In the genomic region with DNA sequence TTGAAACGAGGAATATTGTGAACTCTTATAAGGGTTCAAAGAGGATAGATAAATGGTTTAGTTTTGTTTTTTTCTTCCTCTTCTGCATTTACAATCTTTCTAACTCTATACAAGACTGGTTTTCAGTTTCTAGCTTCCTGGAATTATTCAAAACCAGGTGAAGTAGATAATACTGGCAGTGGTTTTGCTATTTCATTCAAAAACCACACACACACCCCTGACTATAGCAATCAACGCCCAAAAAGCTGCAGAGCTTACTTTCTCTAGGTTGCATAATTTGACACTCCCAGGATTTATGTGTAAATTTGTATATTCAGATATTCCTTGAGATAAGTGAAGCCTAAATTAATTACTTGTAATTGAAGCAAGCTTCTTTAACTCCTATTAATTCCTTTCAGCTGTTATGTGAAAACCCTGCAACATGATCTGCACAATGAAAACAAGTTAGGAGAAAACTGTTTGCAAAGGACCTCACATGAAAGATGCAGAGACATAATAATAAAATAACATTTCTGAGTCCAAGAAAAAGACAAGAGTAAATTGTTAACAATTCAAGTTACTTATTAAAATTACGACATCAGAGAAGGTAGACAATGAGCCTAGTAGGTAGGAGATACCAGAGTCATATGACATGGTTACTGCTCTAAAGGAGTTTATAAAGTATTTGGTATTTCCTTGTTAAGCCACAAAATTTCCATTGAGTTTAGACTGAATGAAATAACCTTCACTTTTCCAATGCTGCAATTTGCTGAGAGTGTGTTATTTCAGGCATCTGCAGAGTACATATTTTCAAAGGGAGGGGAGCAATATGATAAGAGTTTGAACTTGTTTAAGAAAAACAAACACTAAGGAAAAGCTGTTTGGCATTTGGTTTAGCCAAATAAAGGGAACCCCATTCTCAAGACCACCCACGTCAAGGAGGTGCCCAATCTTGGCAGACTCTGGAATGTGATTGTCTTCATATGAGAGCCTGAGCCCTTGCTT, we compare ENCODE assay signal across 8 cellular contexts. TPM values are rescaled to one million over a fixed set of nuclear protein-coding genes. Genes with fewer than 3 reads are reported as not detected.
A peak's percentile ranks its signal among the peaks of the same experiment; 100 is the strongest.
DNase-seq lines count a peak whose midpoint lies in the region; ATAC-seq, FAIRE-seq and TF ChIP-seq lines count a peak whose summit lies in the region.

No MANE protein-coding gene starts in this region.

- H3K27me3 Mint-ChIP-seq in activated naive CD8-positive, alpha-beta T cell treated with anti-CD3 and anti-CD28 coated beads, Interleukin-2, amount 50 U/mL, for 24 hours: no peaks in the 10 kb centered on the region

- H3K4me1 ChIP-seq in thyroid gland: peaks cover 23 to 29% of the 10 kb centered on the region in 2 donors

- WGBS in thyroid gland, 2 donors: 15 to 23% methylated on average over 4 of the region's 4 CpGs

- peak overlapping the region; percentile 96 for H3K27ac Mint-ChIP-seq in activated naive CD8-positive, alpha-beta T cell treated with anti-CD3 and anti-CD28 coated beads, Interleukin-2, amount 50 U/mL, for 24 hours

- peaks cover 58% of the 10 kb centered on the region for H3K4me1 Mint-ChIP-seq in activated naive CD8-positive, alpha-beta T cell treated with anti-CD3 and anti-CD28 coated beads, Interleukin-2, amount 50 U/mL, for 24 hours

- H3K36me3 Mint-ChIP-seq in activated naive CD8-positive, alpha-beta T cell treated with anti-CD3 and anti-CD28 coated beads, Interleukin-2, amount 50 U/mL, for 24 hours (ENCODE audit: low read depth): peaks cover 15% of the 10 kb centered on the region

- peak in 1 of 2 donors; percentile 11 for TF ChIP-seq POLR2A in thyroid gland (IDR thresholded peaks at IDR 0.05)

- in situ Hi-C loops in GM13977 (cut with MboI; ENCODE audit: low pct_unique_long_range_greater_than_20kb, low sequenced_read_pairs, unreplicated experiment): no loop called here

- ATAC-seq in activated naive CD8-positive, alpha-beta T cell treated with anti-CD3 and anti-CD28 coated beads, Interleukin-2, amount 50 U/mL, for 24 hours: no peak
- no peak for ATAC-seq in GM21786 (IDR thresholded peaks at IDR 0.05; ENCODE audit: unreplicated experiment)

- intact Hi-C loops in thyroid gland (cut with DNase I): loop anchor here (10.0 kb wide), 1 partner anchor 59 kb away; no protein-coding TSS in a partner anchor

- H3K27ac ChIP-seq in thyroid gland: peak overlapping the region; percentile 100

- H3K4me3 Mint-ChIP-seq in activated naive CD8-positive, alpha-beta T cell treated with anti-CD3 and anti-CD28 coated beads, Interleukin-2, amount 50 U/mL, for 24 hours: peak overlapping the region; percentile 92

- H3K4me3 ChIP-seq in thyroid gland (replicated peaks in 1 of 3): peak overlapping the region in 1 of 3 donors; percentile 100

- FAIRE-seq in islet of Langerhans (lab: Jason Lieb, UNC): peak; percentile 88

- DNase-seq in GM13977 (ENCODE audit: low spot score) (peak; percentile 28), Kasumi-1 (lab: John Stamatoyannopoulos, UW) (peak; percentile 23 to 56), thyroid gland (no peak), NCI-H187 (lab: John Stamatoyannopoulos, UW) (no peak), midbrain (lab: John Stamatoyannopoulos, UW) (no peak)
- DNase-seq in activated naive CD8-positive, alpha-beta T cell treated with anti-CD3 and anti-CD28 coated beads, Interleukin-2, amount 50 U/mL, for 24 hours: no peak

- no peak for TF ChIP-seq CTCF in GM13977 (IDR thresholded peaks at IDR 0.05; ENCODE audit: extremely low read depth, insufficient read depth, missing control alignments)
- no peak for TF ChIP-seq CTCF in thyroid gland (IDR thresholded peaks at IDR 0.05)

- no peaks in the 10 kb centered on the region for H3K36me3 ChIP-seq in thyroid gland

- H3K9me3 ChIP-seq in thyroid gland: no peaks in the 10 kb centered on the region

- peaks cover 4% of the 10 kb centered on the region for H3K9me3 Mint-ChIP-seq in activated naive CD8-positive, alpha-beta T cell treated with anti-CD3 and anti-CD28 coated beads, Interleukin-2, amount 50 U/mL, for 24 hours

- no peaks in the 10 kb centered on the region for H3K27me3 ChIP-seq in thyroid gland

RNA-seq across cellular contexts. Expression of a gene that starts 1.6 kb away (rescaled TPM):
- 100 to 1,000 TPM; 139 to 157 (median 144) TPM for total RNA-seq in thyroid gland

RNA-seq across cellular contexts. Expression of a gene that starts 53.5 kb away (rescaled TPM):
- 100 to 1,000 TPM in 1 of 4 donors, 10 to 100 TPM in 3; 80.3 to 115 (median 82.3) TPM for total RNA-seq in thyroid gland

Comparison
In these comparisons a context has a peak if more than half of its experiments do, and no peak if none do; other contexts are left out.
1. DNase-seq: peak in GM13977 (single experiment) and Kasumi-1 (2 of 2); none in activated naive CD8-positive, alpha-beta T cell treated with anti-CD3 and anti-CD28 coated beads, Interleukin-2, amount 50 U/mL, for 24 hours (single experiment), thyroid gland (0 of 2), NCI-H187 (0 of 2) and midbrain (single experiment).